In the genomic region with DNA sequence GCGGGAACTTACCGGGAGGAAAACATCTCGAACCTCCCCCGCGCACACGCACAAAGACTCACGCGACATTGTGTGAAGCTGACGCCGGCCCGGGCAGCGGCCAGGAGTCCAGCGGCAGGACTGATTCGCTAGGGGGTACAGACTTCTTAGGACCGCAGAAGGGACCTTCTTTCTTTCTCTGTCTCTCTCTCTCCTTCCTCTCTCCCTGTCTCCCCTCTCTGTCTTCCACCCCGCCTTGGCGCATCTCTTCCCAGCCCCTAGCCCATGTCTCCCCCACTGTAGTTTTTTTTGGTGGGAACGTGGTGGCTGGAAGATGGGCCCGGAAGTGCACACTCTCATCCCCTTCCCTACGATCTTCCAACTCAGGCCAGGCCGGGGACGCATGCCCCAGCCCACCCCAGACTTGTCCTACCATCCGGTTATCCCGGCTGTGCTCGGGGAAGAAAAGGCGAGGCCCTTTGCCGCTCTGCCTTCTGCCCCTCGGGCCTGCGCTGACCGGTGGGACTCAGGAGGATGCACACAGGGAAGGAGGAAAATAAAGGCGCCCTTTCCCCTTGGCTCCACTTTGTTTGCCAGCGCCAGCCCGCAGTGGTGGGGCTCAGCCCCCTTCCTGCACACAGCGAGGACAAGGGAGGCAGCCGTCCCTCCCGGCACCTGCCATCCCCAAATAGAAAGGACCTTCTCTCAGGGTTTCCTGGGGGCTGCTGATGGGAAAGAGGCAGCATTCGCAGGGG, we compare ENCODE assay signal across 13 cellular contexts. TPM values are rescaled to one million over a fixed set of nuclear protein-coding genes. Genes with fewer than 3 reads are reported as not detected.
DNase-seq lines count a peak whose midpoint lies in the region; ATAC-seq and TF ChIP-seq lines count a peak whose summit lies in the region.
"Had no signal": no experiment of that assay in that cellular context is flagged by ENCODE, and none has a peak within 500 bp of the region (broad histone marks: within the 10 kb centered on the region; RNA-seq: fewer than 3 reads in every experiment).

No MANE protein-coding gene starts in this region.

- TF ChIP-seq CTCF in GM23338 (conservative IDR thresholded peaks at IDR 0.05; ENCODE audit: low read depth in 2 of 2) (no peak), ascending aorta (IDR thresholded peaks at IDR 0.05) (no peak), natural killer cell (IDR thresholded peaks at IDR 0.05) (no peak)

- H3K27ac ChIP-seq in GM23338 (ENCODE audit: low read depth) (no peak overlapping the region), ascending aorta (no peak overlapping the region), substantia nigra (ENCODE audit: low read depth, low read length, poor library complexity, severe bottlenecking) (no peak overlapping the region)

- intact Hi-C loops in ascending aorta (cut with DNase I) = loop anchor here (5.0 kb wide), 1 partner anchor 162 kb away; a partner anchor contains a TSS
- intact Hi-C loops in natural killer cell (cut with micrococcal nuclease) = no loop called here

- H3K4me3 ChIP-seq in GM23338 (peak overlapping the region; percentile 39; the same call in 1 of the 2 replicates), ascending aorta (peak overlapping the region; percentile 40 to 52)

- H3K27ac Mint-ChIP-seq in GM23338 (no peak overlapping the region), natural killer cell (peak overlapping the region in 1 of 2 donors; percentile 36)

- H3K9me3 Mint-ChIP-seq in GM23338 = peaks cover 4% of the 10 kb centered on the region
- no peaks in the 10 kb centered on the region for H3K9me3 Mint-ChIP-seq in natural killer cell

- H3K36me3 ChIP-seq in GM23338 (ENCODE audit: insufficient read depth) (no peaks in the 10 kb centered on the region), ascending aorta (no peaks in the 10 kb centered on the region)

- no peak overlapping the region; the same call in 1 of the 2 replicates for H2AFZ ChIP-seq in GM23338

- H3K4me1 Mint-ChIP-seq in GM23338 = peaks cover 21% of the 10 kb centered on the region
- H3K4me1 Mint-ChIP-seq in natural killer cell = peaks cover 19 to 34% of the 10 kb centered on the region in 2 donors

- in situ Hi-C loops in ACHN (cut with HindIII; ENCODE audit: low pct_ligation_motif_present, low pct_unique_long_range_greater_than_20kb, low sequenced_read_pairs) = no loop called here

- peaks cover 97% of the 10 kb centered on the region for H3K27me3 ChIP-seq in GM23338 (ENCODE audit: insufficient read depth)
- H3K27me3 ChIP-seq in ascending aorta = peaks cover 45% of the 10 kb centered on the region

- H3K27me3 Mint-ChIP-seq in GM23338 (ENCODE audit: insufficient read depth, low read depth, poor library complexity) = peaks cover 95% of the 10 kb centered on the region
- peaks cover 70 to 75% of the 10 kb centered on the region in 2 donors for H3K27me3 Mint-ChIP-seq in natural killer cell (ENCODE audit: low read depth in 2 of 2)

- DNase-seq in ACHN (peak; percentile 32), GM23338 (ENCODE audit: low spot score) (peak; percentile 66), ascending aorta (ENCODE audit: low spot score in 2 of 2) (no peak), natural killer cell (no peak), mesenteric fat pad (ENCODE audit: low spot score) (no peak), Kasumi-1 (lab: John Stamatoyannopoulos, UW) (no peak), substantia nigra (lab: John Stamatoyannopoulos, UW) (no peak)
- DNase-seq: activated CD4-positive, CD25-positive, alpha-beta regulatory T cell treated with anti-CD3 and anti-CD28 coated beads, Interleukin-2, amount 50 U/mL, for 72 hours; NCI-H1105; stimulated activated CD4-positive, alpha-beta T cell treated with anti-CD3 and anti-CD28 coated beads, Interleukin-4, amount 100 ng/mL, for 1 hour had no signal

- H3K4me1 ChIP-seq in GM23338 (ENCODE audit: insufficient read depth) (peaks cover 36% of the 10 kb centered on the region), ascending aorta (peaks cover 13 to 17% of the 10 kb centered on the region in 2 donors)

- peak; percentile 2 for ATAC-seq in GM23338
- ATAC-seq in natural killer cell = no peak
- ATAC-seq in HG03108 (IDR thresholded peaks at IDR 0.05; ENCODE audit: unreplicated experiment) = no peak

- no peaks in the 10 kb centered on the region for H3K9me2 ChIP-seq in GM23338 (ENCODE audit: insufficient read depth)

- H3K4me3 Mint-ChIP-seq in GM23338 = peak overlapping the region; percentile 46; the same call in 2 of the 3 replicates
- peak overlapping the region; percentile 82 for H3K4me3 Mint-ChIP-seq in natural killer cell

- peaks cover 35% of the 10 kb centered on the region for H4K20me1 ChIP-seq in GM23338 (replicated peaks; ENCODE audit: insufficient read depth)

- no peaks in the 10 kb centered on the region for H3K36me3 Mint-ChIP-seq in GM23338 (ENCODE audit: low read depth)
- no peaks in the 10 kb centered on the region for H3K36me3 Mint-ChIP-seq in natural killer cell

- no peaks in the 10 kb centered on the region for H3K9me3 ChIP-seq in ascending aorta

- no peaks in the 10 kb centered on the region for H3K79me2 ChIP-seq in GM23338 (replicated peaks; ENCODE audit: insufficient read depth)

- H3K4me2 ChIP-seq in GM23338 = peak overlapping the region; percentile 60

- H3F3A ChIP-seq in GM23338 (replicated peaks; ENCODE audit: low read depth) = peaks cover 24% of the 10 kb centered on the region; the same call in 1 of the 2 replicates

TF ChIP-seq in GM23338, 12 proteins besides CTCF, POLR2A, EP300 and RAD21 (continues in another document):
- TF ChIP-seq ZNF331 (CRISPR knock-in tag; IDR thresholded peaks at IDR 0.05; ENCODE audit: low read depth) (no peak), ZNF114 (CRISPR knock-in tag; IDR thresholded peaks at IDR 0.05) (no peak), STAT1 (IDR thresholded peaks at IDR 0.05; ENCODE audit: unreplicated experiment) (no peak), CREB1 (CRISPR knock-in tag; IDR thresholded peaks at IDR 0.05; ENCODE audit: low read depth) (no peak), POLR2AphosphoS5 (IDR thresholded peaks at IDR 0.05; ENCODE audit: low read depth) (no peak), EZH2phosphoT487 (IDR thresholded peaks at IDR 0.05; ENCODE audit: unreplicated experiment) (peak; percentile 64)
- TF ChIP-seq, protein P1, sequence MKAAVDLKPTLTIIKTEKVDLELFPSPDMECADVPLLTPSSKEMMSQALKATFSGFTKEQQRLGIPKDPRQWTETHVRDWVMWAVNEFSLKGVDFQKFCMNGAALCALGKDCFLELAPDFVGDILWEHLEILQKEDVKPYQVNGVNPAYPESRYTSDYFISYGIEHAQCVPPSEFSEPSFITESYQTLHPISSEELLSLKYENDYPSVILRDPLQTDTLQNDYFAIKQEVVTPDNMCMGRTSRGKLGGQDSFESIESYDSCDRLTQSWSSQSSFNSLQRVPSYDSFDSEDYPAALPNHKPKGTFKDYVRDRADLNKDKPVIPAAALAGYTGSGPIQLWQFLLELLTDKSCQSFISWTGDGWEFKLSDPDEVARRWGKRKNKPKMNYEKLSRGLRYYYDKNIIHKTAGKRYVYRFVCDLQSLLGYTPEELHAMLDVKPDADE (IDR thresholded peaks at IDR 0.05) = no peak

RNA-seq across cellular contexts. Expression of a gene that starts 1.4 kb away (rescaled TPM):
- total RNA-seq in GM23338 (2014; rRNA removed; shearing (Covaris generic)) = not detected in 2 replicates
- not detected in 2 replicates for polyA plus RNA-seq in GM23338 (2016; fragmentation: Nextera tagmentation; extraction: Ambion mirVana)
- total RNA-seq in ascending aorta (not detected), natural killer cell (not detected), mesenteric fat pad (0.22 TPM)
- total RNA-seq: frontal cortex, urinary bladder had no signal

Comparison
In these comparisons a context has a peak if more than half of its experiments do, and no peak if none do; other contexts are left out.
1. DNase-seq: peak in ACHN (single experiment) and GM23338 (single experiment); none in ascending aorta (0 of 2), natural killer cell (single experiment), mesenteric fat pad (single experiment), Kasumi-1 (0 of 2) and substantia nigra (0 of 49).